1 cellular context compared by ENCODE assay signal in genomic region chr1:215895893-215896292, GRCh38.
TF ChIP-seq lines count a peak whose summit lies in the region.

No MANE protein-coding gene starts in this region.

TF ChIP-seq in A549, 52 proteins besides CTCF, POLR2A, EP300 and RAD21 (continued from another document):
- no peak for TF ChIP-seq E2F6 (IDR thresholded peaks at IDR 0.05; ENCODE audit: borderline replicate concordance, low read depth)
- peak; percentile 65 for TF ChIP-seq MAFK (IDR thresholded peaks at IDR 0.05; ENCODE audit: partially characterized antibody)
